Comparison of ENCODE assay signal across 17 cellular contexts in the genomic region with DNA sequence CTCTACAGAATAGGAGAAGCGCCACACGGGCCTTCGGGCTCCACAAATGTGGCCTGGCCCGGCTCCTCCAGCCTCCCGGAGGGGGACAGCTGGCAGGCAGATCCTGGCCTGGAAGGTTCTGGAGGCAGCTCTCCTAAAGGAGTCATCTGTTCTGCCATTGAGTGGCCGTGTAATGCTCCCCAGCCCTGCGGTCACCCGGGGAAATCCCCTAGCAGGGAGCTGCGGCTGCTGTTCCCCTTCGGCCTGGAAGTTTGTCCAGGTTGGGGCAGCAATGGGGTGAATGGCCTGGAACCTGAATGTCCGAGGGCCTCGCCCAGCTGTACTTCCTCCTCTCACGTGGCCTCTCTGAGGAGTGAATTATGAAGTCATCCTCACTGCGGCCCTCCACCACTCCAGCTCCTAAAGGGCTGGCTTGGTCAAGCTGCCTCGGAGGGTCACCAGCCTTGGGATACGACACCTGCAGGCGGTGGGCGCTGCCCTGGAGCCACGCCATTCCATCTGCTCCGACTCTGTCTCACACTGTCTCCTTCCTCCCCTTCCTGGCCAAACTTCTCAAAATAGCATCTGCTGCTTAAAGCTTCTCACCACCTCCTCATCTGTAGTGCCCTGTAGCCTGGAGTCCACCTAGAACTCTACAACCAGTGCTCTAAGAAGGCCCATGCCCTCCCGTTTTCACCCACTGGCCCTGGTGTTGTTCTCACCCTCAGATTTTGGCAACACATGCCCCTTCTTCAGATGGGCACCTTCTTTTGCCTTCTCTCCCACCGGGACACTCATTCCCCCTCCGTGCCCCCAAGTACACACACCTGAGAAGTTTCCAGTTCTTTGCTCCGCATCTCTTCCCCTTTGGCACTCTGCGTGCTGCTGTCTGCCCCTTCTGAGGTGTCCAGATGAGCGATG. TPM values are rescaled to one million over a fixed set of nuclear protein-coding genes. Genes with fewer than 3 reads are reported as not detected.
A peak's percentile ranks its signal among the peaks of the same experiment; 100 is the strongest.
DNase-seq lines count a peak whose midpoint lies in the region; ATAC-seq and TF ChIP-seq lines count a peak whose summit lies in the region.
"Had no signal": no experiment of that assay in that cellular context is flagged by ENCODE, and none has a peak within 500 bp of the region (broad histone marks: within the 10 kb centered on the region; RNA-seq: fewer than 3 reads in every experiment).

No MANE protein-coding gene starts in this region.

- H3K27ac ChIP-seq in lower lobe of right lung (no peak overlapping the region), transverse colon (peak overlapping the region; percentile 73 to 88 (median 84))
- H3K27ac ChIP-seq: prostate gland, tibial nerve had no signal

- no peaks in the 10 kb centered on the region for H3K36me3 ChIP-seq in lower lobe of right lung
- no peaks in the 10 kb centered on the region for H3K36me3 ChIP-seq in transverse colon
- H3K36me3 ChIP-seq: prostate gland, tibial nerve had no signal

- ATAC-seq in lower lobe of right lung (peak; percentile 76 to 82), GM19328 (IDR thresholded peaks at IDR 0.05; ENCODE audit: unreplicated experiment) (no peak)

- no peak for TF ChIP-seq EP300 in transverse colon (IDR thresholded peaks at IDR 0.05; ENCODE audit: low read depth)

- no peaks in the 10 kb centered on the region for H3K9me3 Mint-ChIP-seq in endothelial cell (ENCODE audit: unreplicated experiment)
- no peaks in the 10 kb centered on the region for H3K9me3 Mint-ChIP-seq in type B pancreatic cell

- in situ Hi-C loops in transverse colon (cut with MboI; ENCODE audit: low pct_ligation_motif_present in 1 of 4, low pct_unique_long_range_greater_than_20kb in 1 of 4, low sequenced_read_pairs in 3 of 4), result no loop called here

- intact Hi-C loops in lower lobe of right lung (cut with DNase I), result no loop called here
- intact Hi-C loops in transverse colon (cut with DNase I; ENCODE audit: low total_unique reads), result no loop called here

- 70 to 82% methylated on average over 9 to 26 of the region's 26 CpGs for WGBS in transverse colon (ENCODE audit: low coverage in 1 of 2), 2 donors

- H3K4me3 ChIP-seq in lower lobe of right lung, result no peak overlapping the region
- H3K4me3 ChIP-seq in transverse colon, result no peak overlapping the region
- H3K4me3 ChIP-seq: prostate gland, tibial nerve had no signal

- H3K36me3 Mint-ChIP-seq in endothelial cell (ENCODE audit: low read depth, unreplicated experiment) (peaks cover 3% of the 10 kb centered on the region), type B pancreatic cell (no peaks in the 10 kb centered on the region)
- H3K36me3 Mint-ChIP-seq: brain, CD14-positive monocyte had no signal

- H3K4me1 Mint-ChIP-seq in endothelial cell (ENCODE audit: unreplicated experiment), result peaks cover 7% of the 10 kb centered on the region
- peaks cover 23% of the 10 kb centered on the region for H3K4me1 Mint-ChIP-seq in type B pancreatic cell (ENCODE audit: unreplicated experiment)
- H3K4me1 Mint-ChIP-seq: brain had no signal

- TF ChIP-seq POLR2A in transverse colon (IDR thresholded peaks at IDR 0.05), result no peak

- peaks cover 3% of the 10 kb centered on the region for H3K27me3 Mint-ChIP-seq in endothelial cell (ENCODE audit: unreplicated experiment)
- H3K27me3 Mint-ChIP-seq in type B pancreatic cell, result no peaks in the 10 kb centered on the region

- no peak for TF ChIP-seq CTCF in endothelial cell (IDR thresholded peaks at IDR 0.05; ENCODE audit: unreplicated experiment)
- no peak for TF ChIP-seq CTCF in lower lobe of right lung (IDR thresholded peaks at IDR 0.05)
- TF ChIP-seq CTCF in transverse colon (IDR thresholded peaks at IDR 0.05), result no peak
- no peak for TF ChIP-seq CTCF in type B pancreatic cell (conservative IDR thresholded peaks at IDR 0.05)

- H3K9me3 ChIP-seq in lower lobe of right lung (no peaks in the 10 kb centered on the region), transverse colon (no peaks in the 10 kb centered on the region)
- H3K9me3 ChIP-seq: prostate gland, tibial nerve had no signal

- H3K27ac Mint-ChIP-seq in endothelial cell (ENCODE audit: unreplicated experiment) (peak overlapping the region; percentile 55), type B pancreatic cell (no peak overlapping the region)
- H3K27ac Mint-ChIP-seq: brain, CD14-positive monocyte had no signal

- H3K4me1 ChIP-seq in lower lobe of right lung (peaks cover 4% of the 10 kb centered on the region), transverse colon (peaks cover 14 to 71% (median 38%) of the 10 kb centered on the region in 4 donors)
- H3K4me1 ChIP-seq: prostate gland had no signal

- no peak overlapping the region for H3K4me3 Mint-ChIP-seq in endothelial cell (ENCODE audit: unreplicated experiment)
- H3K4me3 Mint-ChIP-seq in type B pancreatic cell, result no peak overlapping the region
- H3K4me3 Mint-ChIP-seq: brain, CD14-positive monocyte, IgD-negative memory B cell had no signal

- peak; percentile 13 for DNase-seq in HT-29 (ENCODE audit: low spot score)
- no peak for DNase-seq in endothelial cell (ENCODE audit: low spot score)
- DNase-seq in lower lobe of right lung, result peak; percentile 64
- peak; percentile 61 for DNase-seq in transverse colon
- DNase-seq in type B pancreatic cell (ENCODE audit: extremely low spot score, unreplicated experiment), result no peak
- DNase-seq in stimulated activated CD4-positive, alpha-beta T cell treated with anti-CD3 and anti-CD28 coated beads, Interleukin-15, amount 100 ng/mL, for 24 hours, result no peak
- DNase-seq: activated naive CD4-positive, alpha-beta T cell treated with Interleukin-2 at 50 U/mL for 16 hours; effector CD4-positive, alpha-beta T cell; stimulated activated CD8-positive, alpha-beta memory T cell treated with anti-CD3 and anti-CD28 coated beads, Interleukin-4, amount 100 ng/mL, for 48 hours had no signal

- peaks cover 5% of the 10 kb centered on the region for H3K27me3 ChIP-seq in lower lobe of right lung (ENCODE audit: low read depth)
- H3K27me3 ChIP-seq in transverse colon, result no peaks in the 10 kb centered on the region
- H3K27me3 ChIP-seq: tibial nerve had no signal

RNA-seq across cellular contexts. Expression of gene TMPRSS2, which starts 54.4 kb away (rescaled TPM):
- total RNA-seq in HT-29 (2014; rRNA removed; shearing (Covaris generic)), result 28.4 and 34.5 TPM in 2 replicates
- total RNA-seq in endothelial cell (ENCODE audit: unreplicated experiment), result 46.3 TPM
- total RNA-seq in lower lobe of right lung, result 87.7 TPM
- total RNA-seq in transverse colon, result 100 to 1,000 TPM in 3 of 4 donors, 10 to 100 TPM in 1; 65.3 to 557 (median 485) TPM
- 82.1 and 91.7 TPM in 2 replicates for total RNA-seq in type B pancreatic cell (ENCODE audit: low replicate concordance)
- total RNA-seq: G401, NCI-H460, tibial nerve had no signal

Comparison
In these comparisons a context has a peak if more than half of its experiments do, and no peak if none do; other contexts are left out.
1. DNase-seq: peak in HT-29 (single experiment), lower lobe of right lung (single experiment) and transverse colon (single experiment); none in endothelial cell (single experiment), type B pancreatic cell (single experiment) and stimulated activated CD4-positive, alpha-beta T cell treated with anti-CD3 and anti-CD28 coated beads, Interleukin-15, amount 100 ng/mL, for 24 hours (single experiment).